9 cellular contexts compared by ENCODE assay signal in the genomic region with DNA sequence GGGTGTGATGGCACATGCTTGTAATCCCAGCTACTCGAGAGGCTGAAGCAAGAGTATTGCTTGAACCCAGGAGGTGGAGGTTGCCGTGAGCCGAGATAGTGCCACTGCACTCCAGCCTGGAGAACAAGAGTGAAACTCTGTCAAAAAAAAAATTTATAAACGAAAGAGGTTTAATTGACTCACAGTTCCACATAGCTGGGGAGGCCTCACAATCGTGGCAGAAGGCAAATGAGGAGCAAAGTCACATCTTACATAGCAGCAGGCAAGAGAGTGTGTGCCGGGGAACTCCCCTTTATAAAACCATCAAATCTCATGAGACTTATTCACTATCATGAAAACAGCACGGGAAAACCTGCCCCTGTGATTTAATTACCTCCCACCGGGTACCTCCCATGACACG. TPM values are rescaled to one million over a fixed set of nuclear protein-coding genes. Genes with fewer than 3 reads are reported as not detected.
DNase-seq lines count a peak whose midpoint lies in the region; ATAC-seq, FAIRE-seq and TF ChIP-seq lines count a peak whose summit lies in the region.
"Not testable (repeated sequence)": the region's sequence is repeated elsewhere in the genome, so short reads cannot be mapped to it uniquely, and the experiment has no call there.
"Had no signal": no experiment of that assay in that cellular context is flagged by ENCODE, and none has a peak within 500 bp of the region (broad histone marks: within the 10 kb centered on the region; RNA-seq: fewer than 3 reads in every experiment).

No MANE protein-coding gene starts in this region.

- not testable (repeated sequence) for H3K36me3 ChIP-seq in K562 (ENCODE audit: control insufficient read depth, insufficient read depth, low read length)

- not testable (repeated sequence) for TF ChIP-seq RAD21 in K562 (CRISPR knock-in tag; conservative IDR thresholded peaks at IDR 0.05 in 1 of 2, IDR thresholded peaks at IDR 0.05 in 1 of 2)

- H3K27ac ChIP-seq in K562 (ENCODE audit: extremely low read depth, low read depth, low read length), result not testable (repeated sequence)

- H3K9me3 ChIP-seq in K562 (replicated peaks; ENCODE audit: control insufficient read depth, insufficient read depth, low read depth, low read length), result not testable (repeated sequence)

- H3K9me1 ChIP-seq in K562 (ENCODE audit: control insufficient read depth, insufficient read depth, low read length), result not testable (repeated sequence)

- H3K27ac Mint-ChIP-seq in activated B cell treated with CpG ODN at 0.5 μM for 24 hours (peak overlapping the region; percentile 41), nephron progenitor cell (peak overlapping the region; percentile 39)
- H3K27ac Mint-ChIP-seq in activated CD4-positive, alpha-beta memory T cell treated with anti-CD3 and anti-CD28 coated beads for 36 hours; activated naive CD4-positive, alpha-beta T cell treated with anti-CD3 and anti-CD28 coated beads for 36 hours: not testable (repeated sequence)

- 29% methylated on average over 9 of the region's 9 CpGs for WGBS in K562 (ENCODE audit: insufficient coverage, low coverage, missing lambda C conversion rate)

- not testable (repeated sequence) for H3K36me3 Mint-ChIP-seq in activated B cell treated with CpG ODN at 0.5 μM for 24 hours (ENCODE audit: low read depth); activated CD4-positive, alpha-beta memory T cell treated with anti-CD3 and anti-CD28 coated beads for 36 hours; activated naive CD4-positive, alpha-beta T cell treated with anti-CD3 and anti-CD28 coated beads for 36 hours (ENCODE audit: low read depth)
- H3K36me3 Mint-ChIP-seq in nephron progenitor cell (ENCODE audit: low read depth), result peaks cover 20% of the 10 kb centered on the region

- H3K27me3 Mint-ChIP-seq in activated B cell treated with CpG ODN at 0.5 μM for 24 hours; activated CD4-positive, alpha-beta memory T cell treated with anti-CD3 and anti-CD28 coated beads for 36 hours; activated naive CD4-positive, alpha-beta T cell treated with anti-CD3 and anti-CD28 coated beads for 36 hours (ENCODE audit: low read depth): not testable (repeated sequence)
- H3K27me3 Mint-ChIP-seq in nephron progenitor cell (ENCODE audit: low read depth, poor library complexity), result peaks cover 13% of the 10 kb centered on the region

- in situ Hi-C loops in K562 (cut with MboI), result not testable (repeated sequence)

- not testable (repeated sequence) for H3K79me2 ChIP-seq in K562 (ENCODE audit: control insufficient read depth, insufficient read depth, low read length)

- FAIRE-seq in K562 (lab: Jason Lieb, UNC), result not testable (repeated sequence)

- not testable (repeated sequence) for H2AFZ ChIP-seq in K562 (ENCODE audit: low read depth, low read length)

- H3K9me3 Mint-ChIP-seq in activated B cell treated with CpG ODN at 0.5 μM for 24 hours; activated CD4-positive, alpha-beta memory T cell treated with anti-CD3 and anti-CD28 coated beads for 36 hours; activated naive CD4-positive, alpha-beta T cell treated with anti-CD3 and anti-CD28 coated beads for 36 hours; nephron progenitor cell: not testable (repeated sequence)

- H3K9ac ChIP-seq in K562 (ENCODE audit: insufficient read depth in 1 of 2, low read depth in 2 of 2, low read length in 2 of 2), result not testable (repeated sequence)

- H3K4me2 ChIP-seq in K562 (ENCODE audit: insufficient read depth, low read length), result not testable (repeated sequence)

- DNase-seq in activated B cell treated with CpG ODN at 0.5 μM for 24 hours; K562 (ENCODE audit: extremely low read depth in 1 of 4, low spot score in 3 of 4); nephron progenitor cell: not testable (repeated sequence)
- DNase-seq in activated CD4-positive, alpha-beta memory T cell treated with anti-CD3 and anti-CD28 coated beads for 36 hours, result peak; percentile 44
- peak; percentile 27 for DNase-seq in activated naive CD4-positive, alpha-beta T cell treated with anti-CD3 and anti-CD28 coated beads for 36 hours

- not testable (repeated sequence) for TF ChIP-seq CTCF in activated B cell treated with CpG ODN at 0.5 μM for 24 hours (IDR thresholded peaks at IDR 0.05); K562 (IDR thresholded peaks at IDR 0.05 in 2 of 3, conservative IDR thresholded peaks at IDR 0.05 in 1 of 3; ENCODE audit: insufficient read depth in 2 of 3, low read depth in 1 of 3, low read length in 3 of 3); nephron progenitor cell (IDR thresholded peaks at IDR 0.05)

- not testable (repeated sequence) for BruUV-seq in K562 (replicated peaks; lab: Mats Ljungman, UMichigan)

- TF ChIP-seq EP300 in K562 (IDR thresholded peaks at IDR 0.05; ENCODE audit: low read length), result not testable (repeated sequence)

- H3K4me1 ChIP-seq in K562 (replicated peaks in 1 of 2; ENCODE audit: control insufficient read depth in 2 of 2, insufficient read depth in 2 of 2, low read length in 2 of 2), result peaks cover 19 to 52% of the 10 kb centered on the region in 2 experiments

- H3K4me3 Mint-ChIP-seq in activated B cell treated with CpG ODN at 0.5 μM for 24 hours; activated CD4-positive, alpha-beta memory T cell treated with anti-CD3 and anti-CD28 coated beads for 36 hours; activated naive CD4-positive, alpha-beta T cell treated with anti-CD3 and anti-CD28 coated beads for 36 hours; nephron progenitor cell: not testable (repeated sequence)

- not testable (repeated sequence) for H3K4me1 Mint-ChIP-seq in activated B cell treated with CpG ODN at 0.5 μM for 24 hours; activated CD4-positive, alpha-beta memory T cell treated with anti-CD3 and anti-CD28 coated beads for 36 hours (ENCODE audit: low read depth); activated naive CD4-positive, alpha-beta T cell treated with anti-CD3 and anti-CD28 coated beads for 36 hours (ENCODE audit: low read depth)
- H3K4me1 Mint-ChIP-seq in nephron progenitor cell, result peaks cover 20% of the 10 kb centered on the region

- intact Hi-C loops in activated B cell treated with CpG ODN at 0.5 μM for 24 hours (cut with micrococcal nuclease), result loop anchor here (2.0 kb wide), 1 partner anchor 16 kb away; a partner anchor contains a TSS
- intact Hi-C loops in activated CD4-positive, alpha-beta memory T cell treated with anti-CD3 and anti-CD28 coated beads for 36 hours (cut with micrococcal nuclease); activated naive CD4-positive, alpha-beta T cell treated with anti-CD3 and anti-CD28 coated beads for 36 hours (cut with micrococcal nuclease); K562 (cut with micrococcal nuclease): not testable (repeated sequence)

- CTCF ChIA-PET in activated B cell treated with CpG ODN at 0.5 μM for 24 hours (lab: Charles Lee), result interaction anchor here (1.0 kb wide), 1 partner anchor 11 kb away, joined by 3 read pairs; no protein-coding TSS in a partner anchor
- CTCF ChIA-PET in activated CD4-positive, alpha-beta memory T cell treated with anti-CD3 and anti-CD28 coated beads for 36 hours (lab: Charles Lee), result interaction anchor here (0.9 to 1.9 kb wide), 3 partner anchors 12 to 21 kb away, joined by 3 to 5 read pairs (median 5); a partner anchor contains a TSS
- CTCF ChIA-PET in activated naive CD4-positive, alpha-beta T cell treated with anti-CD3 and anti-CD28 coated beads for 36 hours (lab: Charles Lee), result interaction anchor here (1.0 to 1.4 kb wide), 2 partner anchors 15 to 100 kb away, joined by 3 to 4 read pairs; a partner anchor contains a TSS
- CTCF ChIA-PET in K562 (lab: Yijun Ruan, JAX; ENCODE audit: low intra/inter-chr PET ratio), result not testable (repeated sequence)

- not testable (repeated sequence) for H4K20me1 ChIP-seq in K562 (replicated peaks; ENCODE audit: control insufficient read depth, insufficient read depth, low read length)

- not testable (repeated sequence) for H3K4me3 ChIP-seq in K562

- TF ChIP-seq POLR2A in K562 (conservative IDR thresholded peaks at IDR 0.05), result not testable (repeated sequence)

- POLR2A ChIA-PET in activated B cell treated with CpG ODN at 0.5 μM for 24 hours (lab: Charles Lee) (interaction anchor here (0.6 to 1.1 kb wide), 2 partner anchors 15 to 397 kb away, joined by 4 to 6 read pairs; no protein-coding TSS in a partner anchor), K562 (lab: Yijun Ruan, JAX) (interaction anchor here (1.9 kb wide), 1 partner anchor 8 kb away, joined by 6 read pairs; no protein-coding TSS in a partner anchor)
- POLR2A ChIA-PET in activated CD4-positive, alpha-beta memory T cell treated with anti-CD3 and anti-CD28 coated beads for 36 hours (lab: Charles Lee), result interaction anchor here (0.6 kb wide), 1 partner anchor 82 kb away, joined by 3 read pairs; no protein-coding TSS in a partner anchor

- peak; percentile 75 for ATAC-seq in activated B cell treated with CpG ODN at 0.5 μM for 24 hours (ENCODE audit: low read depth)
- not testable (repeated sequence) for ATAC-seq in K562

- H3K27me3 ChIP-seq in K562 (ENCODE audit: control insufficient read depth in 2 of 2, insufficient read depth in 2 of 2, low read length in 2 of 2), result not testable (repeated sequence)

RNA-seq across cellular contexts. Expression of a gene that starts 0.9 kb away (rescaled TPM):
- total RNA-seq in activated B cell treated with CpG ODN at 0.5 μM for 24 hours, result 0.13 and 0.27 TPM in 2 replicates
- total RNA-seq in activated CD4-positive, alpha-beta memory T cell treated with anti-CD3 and anti-CD28 coated beads for 36 hours, result under 1 TPM in 1 of 2 experiments, not detected in 1; 0.36 TPM
- not detected for total RNA-seq in activated naive CD4-positive, alpha-beta T cell treated with anti-CD3 and anti-CD28 coated beads for 36 hours
- total RNA-seq in K562 (2011; cell fraction: chromatin; rRNA removed; ENCODE audit: low replicate concordance), result not detected in 2 replicates
- not detected in 2 replicates for total RNA-seq in K562 (2011; cell fraction: nucleolus; rRNA removed)
- not detected in 2 replicates for total RNA-seq in K562 (2011; cell fraction: nucleoplasm; rRNA removed)
- total RNA-seq in K562 (2014; rRNA removed), result not detected in 2 replicates
- total RNA-seq in K562 (2014; rRNA removed; fragmentation: Illumina TruSeq; extraction: Trizol), result not detected in 2 replicates
- total RNA-seq in K562 (2015; rRNA removed; fragmentation: Illumina TruSeq; extraction: Trizol), result not detected in 2 replicates
- not detected in 2 replicates for total RNA-seq in K562 (2021)
- polyA plus RNA-seq in K562 (2011; rRNA removed), result not detected in 2 replicates
- polyA plus RNA-seq in K562 (2011; cell fraction: cytosol; rRNA removed), result not detected in 2 replicates
- polyA plus RNA-seq in K562 (2011; cell fraction: nucleus; rRNA removed), result not detected in 2 replicates
- not detected in 2 replicates for polyA plus RNA-seq in K562 (2012)
- not detected in 2 replicates for polyA plus RNA-seq in K562 (2014; fragmentation: Illumina TruSeq; extraction: Trizol)
- polyA plus RNA-seq in K562 (2014; fragmentation: Nextera tagmentation; extraction: Ambion mirVana), result not detected
- not detected in 2 replicates for polyA plus RNA-seq in K562 (2014; rRNA removed)
- not detected in 2 replicates for polyA minus RNA-seq in K562 (2011; rRNA and poly(A)+ RNA removed)
- not detected in 2 replicates for polyA minus RNA-seq in K562 (2011; cell fraction: cytosol; rRNA and poly(A)+ RNA removed)
- not detected in 2 replicates for polyA minus RNA-seq in K562 (2011; cell fraction: nucleus; rRNA and poly(A)+ RNA removed)
- total RNA-seq: A673, Calu3 had no signal
- polyA plus RNA-seq: AG04450 had no signal

RNA-seq across cellular contexts. Expression of a gene that starts 15.9 kb away (rescaled TPM):
- 9.8 TPM in 2 replicates for total RNA-seq in activated B cell treated with CpG ODN at 0.5 μM for 24 hours
- 10 to 100 TPM; 18.4 to 18.7 TPM for total RNA-seq in activated CD4-positive, alpha-beta memory T cell treated with anti-CD3 and anti-CD28 coated beads for 36 hours
- total RNA-seq in activated naive CD4-positive, alpha-beta T cell treated with anti-CD3 and anti-CD28 coated beads for 36 hours, result 10 to 100 TPM; 20.8 to 22.2 TPM
- 0.86 and 3.6 TPM in 2 replicates for total RNA-seq in K562 (2011; cell fraction: chromatin; rRNA removed; ENCODE audit: low replicate concordance)
- 1.8 and 3.5 TPM in 2 replicates for total RNA-seq in K562 (2011; cell fraction: nucleolus; rRNA removed)
- total RNA-seq in K562 (2011; cell fraction: nucleoplasm; rRNA removed), result 1.1 and 1.3 TPM in 2 replicates
- total RNA-seq in K562 (2014; rRNA removed), result 1.3 and 1.4 TPM in 2 replicates
- 0.19 and 0.22 TPM in 2 replicates for total RNA-seq in K562 (2014; rRNA removed; fragmentation: Illumina TruSeq; extraction: Trizol)
- total RNA-seq in K562 (2015; rRNA removed; fragmentation: Illumina TruSeq; extraction: Trizol), result 0.34 and 0.69 TPM in 2 replicates
- total RNA-seq in K562 (2021), result 2.1 and 2.3 TPM in 2 replicates
- 0.55 and 1.4 TPM in 2 replicates for polyA plus RNA-seq in K562 (2011; rRNA removed)
- polyA plus RNA-seq in K562 (2011; cell fraction: cytosol; rRNA removed), result 0.81 and 4.1 TPM in 2 replicates
- polyA plus RNA-seq in K562 (2011; cell fraction: nucleus; rRNA removed), result 0.76 and 5.1 TPM in 2 replicates
- polyA plus RNA-seq in K562 (2012), result 1.0 and 2.3 TPM in 2 replicates
- 0.49 and 1.1 TPM in 2 replicates for polyA plus RNA-seq in K562 (2014; fragmentation: Illumina TruSeq; extraction: Trizol)
- under 1 TPM; 0.04 to 0.06 TPM for polyA plus RNA-seq in K562 (2014; fragmentation: Nextera tagmentation; extraction: Ambion mirVana)
- 1.1 and 2.1 TPM in 2 replicates for polyA plus RNA-seq in K562 (2014; rRNA removed)
- 0.27 and 1.2 TPM in 2 replicates for polyA minus RNA-seq in K562 (2011; rRNA and poly(A)+ RNA removed)
- 1.4 and 3.4 TPM in 2 replicates for polyA minus RNA-seq in K562 (2011; cell fraction: cytosol; rRNA and poly(A)+ RNA removed)
- polyA minus RNA-seq in K562 (2011; cell fraction: nucleus; rRNA and poly(A)+ RNA removed), result 0.67 and 2.3 TPM in 2 replicates

RNA-seq across cellular contexts. Expression of a gene that starts 21.7 kb away (rescaled TPM):
- 26.2 and 27.8 TPM in 2 replicates for total RNA-seq in activated B cell treated with CpG ODN at 0.5 μM for 24 hours
- total RNA-seq in activated CD4-positive, alpha-beta memory T cell treated with anti-CD3 and anti-CD28 coated beads for 36 hours, result 10 to 100 TPM; 30.8 to 31.2 TPM
- 10 to 100 TPM; 25.3 to 25.7 TPM for total RNA-seq in activated naive CD4-positive, alpha-beta T cell treated with anti-CD3 and anti-CD28 coated beads for 36 hours
- total RNA-seq in K562 (2011; cell fraction: chromatin; rRNA removed; ENCODE audit: low replicate concordance), result 15.7 and 23.8 TPM in 2 replicates
- 8.8 and 10.0 TPM in 2 replicates for total RNA-seq in K562 (2011; cell fraction: nucleolus; rRNA removed)
- total RNA-seq in K562 (2011; cell fraction: nucleoplasm; rRNA removed), result 17.2 and 25.5 TPM in 2 replicates
- total RNA-seq in K562 (2014; rRNA removed), result 5.9 and 6.4 TPM in 2 replicates
- 9.9 and 12.1 TPM in 2 replicates for total RNA-seq in K562 (2014; rRNA removed; fragmentation: Illumina TruSeq; extraction: Trizol)
- total RNA-seq in K562 (2015; rRNA removed; fragmentation: Illumina TruSeq; extraction: Trizol), result 7.6 and 8.2 TPM in 2 replicates
- total RNA-seq in K562 (2021), result 21.9 and 24.9 TPM in 2 replicates
- 14.4 and 15.6 TPM in 2 replicates for polyA plus RNA-seq in K562 (2011; rRNA removed)
- polyA plus RNA-seq in K562 (2011; cell fraction: cytosol; rRNA removed), result 9.2 and 15.0 TPM in 2 replicates
- 15.6 and 18.5 TPM in 2 replicates for polyA plus RNA-seq in K562 (2011; cell fraction: nucleus; rRNA removed)
- polyA plus RNA-seq in K562 (2012), result 9.6 and 11.7 TPM in 2 replicates
- 17.6 and 18.8 TPM in 2 replicates for polyA plus RNA-seq in K562 (2014; fragmentation: Illumina TruSeq; extraction: Trizol)
- polyA plus RNA-seq in K562 (2014; fragmentation: Nextera tagmentation; extraction: Ambion mirVana), result 1 to 10 TPM; 3.2 to 6.2 TPM
- 10.7 and 10.9 TPM in 2 replicates for polyA plus RNA-seq in K562 (2014; rRNA removed)
- polyA minus RNA-seq in K562 (2011; rRNA and poly(A)+ RNA removed), result 22.5 and 22.6 TPM in 2 replicates
- 15.1 and 17.8 TPM in 2 replicates for polyA minus RNA-seq in K562 (2011; cell fraction: cytosol; rRNA and poly(A)+ RNA removed)
- polyA minus RNA-seq in K562 (2011; cell fraction: nucleus; rRNA and poly(A)+ RNA removed), result 8.1 and 11.1 TPM in 2 replicates

RNA-seq across cellular contexts. Expression of a gene that starts 35.5 kb away (rescaled TPM):
- total RNA-seq in activated B cell treated with CpG ODN at 0.5 μM for 24 hours, result not detected in 2 replicates
- total RNA-seq in activated CD4-positive, alpha-beta memory T cell treated with anti-CD3 and anti-CD28 coated beads for 36 hours, result not detected
- under 1 TPM; 0.12 to 0.31 TPM for total RNA-seq in activated naive CD4-positive, alpha-beta T cell treated with anti-CD3 and anti-CD28 coated beads for 36 hours
- 0.37 and 1.3 TPM in 2 replicates for total RNA-seq in K562 (2011; cell fraction: chromatin; rRNA removed; ENCODE audit: low replicate concordance)
- 0.13 and 0.50 TPM in 2 replicates for total RNA-seq in K562 (2011; cell fraction: nucleolus; rRNA removed)
- total RNA-seq in K562 (2011; cell fraction: nucleoplasm; rRNA removed), result 0.66 and 0.99 TPM in 2 replicates
- 0.09 TPM in 1 of 2 replicates, not detected in the other for total RNA-seq in K562 (2014; rRNA removed)
- not detected in 2 replicates for total RNA-seq in K562 (2014; rRNA removed; fragmentation: Illumina TruSeq; extraction: Trizol)
- not detected in 2 replicates for total RNA-seq in K562 (2015; rRNA removed; fragmentation: Illumina TruSeq; extraction: Trizol)
- 0.11 and 0.13 TPM in 2 replicates for total RNA-seq in K562 (2021)
- polyA plus RNA-seq in K562 (2011; rRNA removed), result 0.04 and 0.08 TPM in 2 replicates
- polyA plus RNA-seq in K562 (2011; cell fraction: cytosol; rRNA removed), result 0.04 and 0.12 TPM in 2 replicates
- 0.59 and 0.63 TPM in 2 replicates for polyA plus RNA-seq in K562 (2011; cell fraction: nucleus; rRNA removed)
- 0.13 TPM in 1 of 2 replicates, not detected in the other for polyA plus RNA-seq in K562 (2012)
- 0.07 and 0.11 TPM in 2 replicates for polyA plus RNA-seq in K562 (2014; fragmentation: Illumina TruSeq; extraction: Trizol)
- not detected for polyA plus RNA-seq in K562 (2014; fragmentation: Nextera tagmentation; extraction: Ambion mirVana)
- 0.03 and 0.05 TPM in 2 replicates for polyA plus RNA-seq in K562 (2014; rRNA removed)
- 0.11 and 0.21 TPM in 2 replicates for polyA minus RNA-seq in K562 (2011; rRNA and poly(A)+ RNA removed)
- not detected in 2 replicates for polyA minus RNA-seq in K562 (2011; cell fraction: cytosol; rRNA and poly(A)+ RNA removed)
- polyA minus RNA-seq in K562 (2011; cell fraction: nucleus; rRNA and poly(A)+ RNA removed), result 0.33 and 0.54 TPM in 2 replicates
- total RNA-seq: A673; Calu3; CD8-positive, alpha-beta T cell had no signal
